9 cellular contexts compared by ENCODE assay signal in the genomic region with DNA sequence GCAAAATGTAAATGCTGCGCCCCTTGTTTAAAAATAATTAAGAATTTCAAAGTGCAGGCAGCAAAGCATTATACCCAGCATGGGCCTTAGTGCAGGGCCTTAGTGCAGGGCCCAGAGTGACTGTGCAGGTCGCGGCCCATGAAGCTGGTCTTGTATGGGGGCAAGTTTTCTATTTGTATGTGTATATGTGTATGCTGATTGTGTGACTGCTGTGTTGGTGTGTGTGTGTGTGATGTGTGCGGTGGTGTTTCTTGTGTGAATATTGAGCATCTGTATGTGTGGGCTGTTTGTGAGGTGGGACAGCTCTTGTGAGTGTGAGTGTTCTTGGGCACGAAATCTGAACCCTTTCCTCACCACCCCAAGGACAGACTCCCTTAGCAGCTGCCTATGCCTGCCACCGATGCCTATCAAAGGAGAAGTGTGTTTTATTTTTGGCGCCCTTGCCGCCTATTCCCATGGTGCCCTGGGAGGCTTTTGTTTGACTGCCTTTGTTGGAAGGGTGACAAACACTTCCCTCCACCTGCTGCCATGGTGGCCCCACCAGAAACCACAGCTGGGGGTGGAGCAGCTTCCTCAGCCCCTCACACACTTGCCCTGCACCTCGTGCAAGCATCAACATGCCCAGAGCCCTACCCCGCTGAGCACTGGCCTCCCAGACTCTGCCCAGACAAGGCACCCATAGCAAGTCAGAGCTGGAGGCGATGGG. TPM values are rescaled to one million over a fixed set of nuclear protein-coding genes. Genes with fewer than 3 reads are reported as not detected.
DNase-seq lines count a peak whose midpoint lies in the region; ATAC-seq and TF ChIP-seq lines count a peak whose summit lies in the region.
"Had no signal": no experiment of that assay in that cellular context is flagged by ENCODE, and none has a peak within 500 bp of the region (broad histone marks: within the 10 kb centered on the region; RNA-seq: fewer than 3 reads in every experiment).

No MANE protein-coding gene starts in this region.

- H3K36me3 Mint-ChIP-seq in activated naive CD8-positive, alpha-beta T cell treated with anti-CD3 and anti-CD28 coated beads, Interleukin-2, amount 50 U/mL, for 24 hours (ENCODE audit: low read depth) = peaks cover 9% of the 10 kb centered on the region
- no peaks in the 10 kb centered on the region for H3K36me3 Mint-ChIP-seq in neural progenitor cell

- peak overlapping the region; percentile 63 to 86 (median 75) for H3K27ac ChIP-seq in Peyer's patch
- H3K27ac ChIP-seq in neural progenitor cell = no peak overlapping the region

- H3K4me2 ChIP-seq in neural progenitor cell = no peak overlapping the region

- H3K4me3 Mint-ChIP-seq in activated naive CD8-positive, alpha-beta T cell treated with anti-CD3 and anti-CD28 coated beads, Interleukin-2, amount 50 U/mL, for 24 hours = peak overlapping the region; percentile 25
- H3K4me3 Mint-ChIP-seq in neural progenitor cell = no peak overlapping the region

- H3K9me3 ChIP-seq in Peyer's patch (no peaks in the 10 kb centered on the region), neural progenitor cell (ENCODE audit: low read depth) (no peaks in the 10 kb centered on the region)

- H4K20me1 ChIP-seq in neural progenitor cell (ENCODE audit: low read depth) = no peaks in the 10 kb centered on the region

- no peaks in the 10 kb centered on the region for H3K27me3 ChIP-seq in Peyer's patch
- no peaks in the 10 kb centered on the region for H3K27me3 ChIP-seq in neural progenitor cell

- H3K4me3 ChIP-seq in Peyer's patch = no peak overlapping the region
- H3K4me3 ChIP-seq in neural progenitor cell = no peak overlapping the region

- peaks cover 92% of the 10 kb centered on the region for H3K4me1 Mint-ChIP-seq in activated naive CD8-positive, alpha-beta T cell treated with anti-CD3 and anti-CD28 coated beads, Interleukin-2, amount 50 U/mL, for 24 hours
- peaks cover 28% of the 10 kb centered on the region for H3K4me1 Mint-ChIP-seq in neural progenitor cell

- no peak for TF ChIP-seq POLR2A in Peyer's patch (IDR thresholded peaks at IDR 0.05)
- no peak for TF ChIP-seq POLR2A in GM18505 (IDR thresholded peaks at IDR 0.05; ENCODE audit: borderline replicate concordance, extremely low read depth, insufficient read depth, insufficient read length)

- H3K79me2 ChIP-seq in neural progenitor cell (ENCODE audit: low read depth) = no peaks in the 10 kb centered on the region

- DNase-seq in activated CD4-positive, CD25-positive, alpha-beta regulatory T cell treated with anti-CD3 and anti-CD28 coated beads, Interleukin-2, amount 50 U/mL, for 72 hours = no peak
- peak; percentile 32 to 84 (median 79) for DNase-seq in Peyer's patch
- DNase-seq in activated naive CD8-positive, alpha-beta T cell treated with anti-CD3 and anti-CD28 coated beads, Interleukin-2, amount 50 U/mL, for 24 hours = peak; percentile 74
- DNase-seq in neural progenitor cell (ENCODE audit: low spot score) = no peak
- no peak for DNase-seq in HUDEP-2 (lab: John Stamatoyannopoulos, UW; ENCODE audit: unreplicated experiment in 76 of 76)

- H3K9ac ChIP-seq in neural progenitor cell = no peak overlapping the region

- H3K27me3 Mint-ChIP-seq in activated naive CD8-positive, alpha-beta T cell treated with anti-CD3 and anti-CD28 coated beads, Interleukin-2, amount 50 U/mL, for 24 hours = no peaks in the 10 kb centered on the region
- peaks cover 11% of the 10 kb centered on the region for H3K27me3 Mint-ChIP-seq in neural progenitor cell (ENCODE audit: insufficient read depth, low read depth)

- H3K4me1 ChIP-seq in Peyer's patch (peaks cover 3 to 37% (median 33%) of the 10 kb centered on the region in 4 donors), neural progenitor cell (peaks cover 9% of the 10 kb centered on the region)

- no peaks in the 10 kb centered on the region for H3K36me3 ChIP-seq in Peyer's patch
- no peaks in the 10 kb centered on the region for H3K36me3 ChIP-seq in neural progenitor cell

- peak; percentile 37 to 41 for ATAC-seq in activated CD4-positive, CD25-positive, alpha-beta regulatory T cell treated with anti-CD3 and anti-CD28 coated beads, Interleukin-2, amount 50 U/mL, for 24 hours
- peak; percentile 45 for ATAC-seq in activated naive CD8-positive, alpha-beta T cell treated with anti-CD3 and anti-CD28 coated beads, Interleukin-2, amount 50 U/mL, for 24 hours
- ATAC-seq in GM18505 (IDR thresholded peaks at IDR 0.05; ENCODE audit: unreplicated experiment) (no peak), GM19035 (IDR thresholded peaks at IDR 0.05; ENCODE audit: unreplicated experiment) (no peak)

- no peaks in the 10 kb centered on the region for H3K9me3 Mint-ChIP-seq in activated naive CD8-positive, alpha-beta T cell treated with anti-CD3 and anti-CD28 coated beads, Interleukin-2, amount 50 U/mL, for 24 hours
- H3K9me3 Mint-ChIP-seq in neural progenitor cell = no peaks in the 10 kb centered on the region

- H3K27ac Mint-ChIP-seq in activated naive CD8-positive, alpha-beta T cell treated with anti-CD3 and anti-CD28 coated beads, Interleukin-2, amount 50 U/mL, for 24 hours = peak overlapping the region; percentile 81
- H3K27ac Mint-ChIP-seq in neural progenitor cell = no peak overlapping the region

- TF ChIP-seq CTCF in Peyer's patch (IDR thresholded peaks at IDR 0.05) = no peak
- no peak for TF ChIP-seq CTCF in neural progenitor cell (IDR thresholded peaks at IDR 0.05)

- H3F3A ChIP-seq in neural progenitor cell (ENCODE audit: low read depth) = no peaks in the 10 kb centered on the region

- peak overlapping the region; percentile 36 for H2AFZ ChIP-seq in neural progenitor cell (replicated peaks)

RNA-seq across cellular contexts. Expression of a gene that starts 18.0 kb away (rescaled TPM):
- total RNA-seq in Peyer's patch (10 to 100 TPM in 1 of 4 donors, 1 to 10 TPM in 1, not detected in 2; 3.1 to 22.3 TPM), neural progenitor cell (ENCODE audit: low replicate concordance) (0.37 TPM in 1 of 2 replicates, not detected in the other)

RNA-seq across cellular contexts. Expression of a gene that starts 45.8 kb away (rescaled TPM):
- 1 to 10 TPM in 3 of 4 donors, under 1 TPM in 1; 0.54 to 2.5 (median 1.7) TPM for total RNA-seq in Peyer's patch
- total RNA-seq in neural progenitor cell (ENCODE audit: low replicate concordance) = not detected in 2 replicates
- total RNA-seq: subcutaneous adipose tissue had no signal

Comparison
In these comparisons a context has a peak if more than half of its experiments do, and no peak if none do; other contexts are left out.
1. ATAC-seq: peak in activated CD4-positive, CD25-positive, alpha-beta regulatory T cell treated with anti-CD3 and anti-CD28 coated beads, Interleukin-2, amount 50 U/mL, for 24 hours (2 of 2) and activated naive CD8-positive, alpha-beta T cell treated with anti-CD3 and anti-CD28 coated beads, Interleukin-2, amount 50 U/mL, for 24 hours (single experiment); none in GM18505 (single experiment) and GM19035 (single experiment).
2. DNase-seq: peak in Peyer's patch (3 of 3) and activated naive CD8-positive, alpha-beta T cell treated with anti-CD3 and anti-CD28 coated beads, Interleukin-2, amount 50 U/mL, for 24 hours (single experiment); none in activated CD4-positive, CD25-positive, alpha-beta regulatory T cell treated with anti-CD3 and anti-CD28 coated beads, Interleukin-2, amount 50 U/mL, for 72 hours (single experiment), neural progenitor cell (single experiment) and HUDEP-2 (0 of 76).